In the genomic region with DNA sequence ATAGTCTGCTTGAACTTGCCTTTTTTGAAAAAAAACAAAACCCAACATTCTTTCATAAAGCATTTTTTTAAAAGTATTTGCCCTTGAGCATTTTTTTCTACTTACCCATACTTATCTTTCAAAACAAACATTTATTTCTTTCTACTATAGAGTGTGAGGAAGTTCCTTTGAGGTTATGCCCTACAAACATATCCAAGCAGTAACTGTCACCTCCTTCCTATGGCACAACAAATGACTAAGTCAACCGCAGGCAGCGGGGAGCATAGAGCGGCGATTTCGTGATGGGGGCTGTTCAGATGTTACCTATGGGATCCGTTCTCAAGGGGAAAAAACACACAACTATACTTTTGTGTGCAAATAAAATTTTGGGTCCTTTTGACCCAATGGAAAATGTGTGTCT, we compare ENCODE assay signal across 9 cellular contexts. TPM values are rescaled to one million over a fixed set of nuclear protein-coding genes. Genes with fewer than 3 reads are reported as not detected.
DNase-seq lines count a peak whose midpoint lies in the region; ATAC-seq and TF ChIP-seq lines count a peak whose summit lies in the region.
"Had no signal": no experiment of that assay in that cellular context is flagged by ENCODE, and none has a peak within 500 bp of the region (broad histone marks: within the 10 kb centered on the region; RNA-seq: fewer than 3 reads in every experiment).

No MANE protein-coding gene starts in this region.

- H3K4me3 ChIP-seq in NB4 (ENCODE audit: low read depth, low read length) (peak overlapping the region; percentile 36), neutrophil (ENCODE audit: low read depth in 1 of 2, low read length in 1 of 2) (peak overlapping the region in 1 of 2 experiments; percentile 6), hepatocyte (no peak overlapping the region)
- H3K4me3 ChIP-seq: uterus had no signal

- 61% methylated on average over 6 of the region's 6 CpGs for WGBS in hepatocyte (ENCODE audit: low lambda C conversion rate, missing lambda C conversion rate)

- no peaks in the 10 kb centered on the region for H3K36me3 ChIP-seq in neutrophil
- H3K36me3 ChIP-seq in hepatocyte (replicated peaks; ENCODE audit: insufficient read depth, low read depth) = no peaks in the 10 kb centered on the region
- H3K36me3 ChIP-seq: uterus had no signal

- peak overlapping the region; percentile 0 for H3K27ac Mint-ChIP-seq in activated naive CD4-positive, alpha-beta T cell treated with anti-CD3 and anti-CD28 coated beads, Interleukin-2, amount 50 U/mL, for 24 hours

- H3K27me3 ChIP-seq in neutrophil (no peaks in the 10 kb centered on the region), hepatocyte (no peaks in the 10 kb centered on the region)
- H3K27me3 ChIP-seq: uterus had no signal

- POLR2A ChIA-PET in RWPE1 (lab: Yijun Ruan, JAX; ENCODE audit: low non-redundant PET) = no interaction called here

- H3K4me2 ChIP-seq in hepatocyte = no peak overlapping the region

- no peaks in the 10 kb centered on the region for H3K79me2 ChIP-seq in hepatocyte

- no peak for TF ChIP-seq POLR2A in NB4 (IDR thresholded peaks at IDR 0.05; ENCODE audit: extremely low read depth, insufficient read length)

- H3K4me1 Mint-ChIP-seq in activated naive CD4-positive, alpha-beta T cell treated with anti-CD3 and anti-CD28 coated beads, Interleukin-2, amount 50 U/mL, for 24 hours = peaks cover 45% of the 10 kb centered on the region

- H3K9me3 ChIP-seq in neutrophil (no peaks in the 10 kb centered on the region), hepatocyte (ENCODE audit: low read depth) (no peaks in the 10 kb centered on the region)
- H3K9me3 ChIP-seq: uterus had no signal

- H3K4me1 ChIP-seq in neutrophil (ENCODE audit: control insufficient read depth in 1 of 2, insufficient read depth in 1 of 2, low read depth in 1 of 2, low read length in 1 of 2) (peaks cover 37 to 39% of the 10 kb centered on the region in 2 experiments), hepatocyte (ENCODE audit: insufficient read depth) (peaks cover 31% of the 10 kb centered on the region)

- ATAC-seq in GM18511 (IDR thresholded peaks at IDR 0.05; ENCODE audit: unreplicated experiment) = peak; percentile 33
- ATAC-seq in HG03280 (IDR thresholded peaks at IDR 0.05; ENCODE audit: unreplicated experiment) = no peak
- ATAC-seq in left lobe of liver = no peak

- no peak overlapping the region for H2AFZ ChIP-seq in hepatocyte

- no peaks in the 10 kb centered on the region for H3K36me3 Mint-ChIP-seq in activated naive CD4-positive, alpha-beta T cell treated with anti-CD3 and anti-CD28 coated beads, Interleukin-2, amount 50 U/mL, for 24 hours

- no peaks in the 10 kb centered on the region for H4K20me1 ChIP-seq in hepatocyte (ENCODE audit: insufficient read depth, poor library complexity, severe bottlenecking)

- no peaks in the 10 kb centered on the region for H3K9me3 Mint-ChIP-seq in activated naive CD4-positive, alpha-beta T cell treated with anti-CD3 and anti-CD28 coated beads, Interleukin-2, amount 50 U/mL, for 24 hours

- H3K27me3 Mint-ChIP-seq in activated naive CD4-positive, alpha-beta T cell treated with anti-CD3 and anti-CD28 coated beads, Interleukin-2, amount 50 U/mL, for 24 hours = no peaks in the 10 kb centered on the region

- H3K4me3 Mint-ChIP-seq in activated naive CD4-positive, alpha-beta T cell treated with anti-CD3 and anti-CD28 coated beads, Interleukin-2, amount 50 U/mL, for 24 hours = no peak overlapping the region

- DNase-seq in NB4 (ENCODE audit: low read depth) = peak; percentile 94
- no peak for DNase-seq in hepatocyte (ENCODE audit: low spot score)
- no peak for DNase-seq in left lobe of liver (ENCODE audit: low spot score)
- DNase-seq in RWPE1 (ENCODE audit: low spot score) = no peak
- DNase-seq: uterus had no signal

- CTCF ChIA-PET in RWPE1 (lab: Yijun Ruan, JAX) = interaction anchor here (0.7 kb wide), 1 partner anchor 141 kb away, joined by 3 read pairs; no protein-coding TSS in a partner anchor

- H3K27ac ChIP-seq in neutrophil (peak overlapping the region; percentile 54), hepatocyte (no peak overlapping the region), RWPE1 (no peak overlapping the region)
- H3K27ac ChIP-seq: uterus had no signal

- H3K9me2 ChIP-seq in hepatocyte (replicated peaks; ENCODE audit: insufficient read depth) = no peaks in the 10 kb centered on the region

- no peak for TF ChIP-seq CTCF in NB4 (IDR thresholded peaks at IDR 0.05; ENCODE audit: low read depth, low read length)
- TF ChIP-seq CTCF in neutrophil (IDR thresholded peaks at IDR 0.05) = no peak
- TF ChIP-seq CTCF in hepatocyte (IDR thresholded peaks at IDR 0.05; ENCODE audit: poor library complexity) = no peak
- TF ChIP-seq CTCF in RWPE1 (conservative IDR thresholded peaks at IDR 0.05; ENCODE audit: low read depth) = no peak

RNA-seq across cellular contexts. Expression of gene SPRY1, which starts 19.4 kb away (rescaled TPM):
- 37.7 and 43.9 TPM in 2 replicates for total RNA-seq in hepatocyte
- polyA plus RNA-seq in hepatocyte = 36.7 and 40.1 TPM in 2 replicates
- total RNA-seq in left lobe of liver = 15.0 TPM
